ENCODE assay signal across 8 cellular contexts in the genomic region with DNA sequence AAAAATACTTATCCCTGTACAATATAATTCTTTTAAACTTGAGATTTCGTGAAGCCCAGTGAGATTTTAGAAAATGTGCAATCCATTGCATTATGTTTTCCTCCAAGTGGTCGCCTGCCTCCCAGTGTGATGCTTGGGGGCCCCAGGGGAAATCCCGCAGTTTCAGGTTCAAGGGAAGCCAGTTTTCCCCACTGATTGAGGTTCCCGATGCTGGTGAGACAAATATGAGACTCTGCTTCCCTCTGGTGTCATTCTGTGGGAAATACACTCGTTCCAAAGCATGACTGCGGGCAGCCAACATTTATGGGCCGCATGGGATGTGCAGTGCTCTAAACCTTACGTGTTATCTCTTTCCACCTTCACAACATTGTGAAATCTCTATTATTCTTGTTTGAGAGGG.
DNase-seq lines count a peak whose midpoint lies in the region; ATAC-seq, FAIRE-seq and TF ChIP-seq lines count a peak whose summit lies in the region.

No MANE protein-coding gene starts in this region.

- no peak overlapping the region for H3K9ac ChIP-seq in SK-N-SH
- no peak overlapping the region for H3K9ac ChIP-seq in K562 (ENCODE audit: insufficient read depth in 1 of 2, low read depth in 2 of 2, low read length in 2 of 2)

- ATAC-seq in K562 = peak; percentile 68

- H3K4me2 ChIP-seq in SK-N-SH = no peak overlapping the region
- H3K4me2 ChIP-seq in K562 (ENCODE audit: insufficient read depth, low read length) = no peak overlapping the region

- no peaks in the 10 kb centered on the region for H3K4me1 ChIP-seq in SK-N-SH (ENCODE audit: control insufficient read depth in 1 of 2, insufficient read depth in 2 of 2, low read depth in 1 of 2, low read length in 1 of 2)
- peaks cover 0 to 3% of the 10 kb centered on the region in 2 experiments; a peak in 2 of 5 replicates for H3K4me1 ChIP-seq in K562 (replicated peaks in 1 of 2; ENCODE audit: control insufficient read depth in 2 of 2, insufficient read depth in 2 of 2, low read length in 2 of 2)

- no peaks in the 10 kb centered on the region for H3K9me2 ChIP-seq in SK-N-SH

- in situ Hi-C loops in K562 (cut with MboI) = loop anchor here (10.0 kb wide), 1 partner anchor 302 kb away; no protein-coding TSS in a partner anchor

- H3K79me2 ChIP-seq in SK-N-SH (ENCODE audit: insufficient read depth) (no peaks in the 10 kb centered on the region), K562 (ENCODE audit: control insufficient read depth, insufficient read depth, low read length) (peaks cover 2% of the 10 kb centered on the region; the same call in 1 of the 3 replicates)

- peak; percentile 32 for DNase-seq in DMS79 treated with DMSO at 0.1 percent for 48 hours (lab: John Stamatoyannopoulos, UW)
- DNase-seq in HTR-8/SVneo (ENCODE audit: insufficient read length, low spot score) = peak; percentile 61
- peak; percentile 79 for DNase-seq in SK-N-SH
- peak; percentile 37 to 57 (median 41) for DNase-seq in K562 (ENCODE audit: extremely low read depth in 1 of 4, low spot score in 3 of 4)
- DNase-seq in iPS-NIHi7 (ENCODE audit: extremely low spot score) = peak; percentile 84
- peak; percentile 23 to 47 for DNase-seq in stimulated activated CD4-positive, alpha-beta T cell treated with anti-CD3 and anti-CD28 coated beads, Interleukin-2, amount 100 ng/mL, for 24 hours
- DNase-seq in NK-92 (lab: John Stamatoyannopoulos, UW; ENCODE audit: unreplicated experiment) = no peak
- no peak for DNase-seq in NCI-H187 treated with DMSO at 0.1 percent for 48 hours (lab: John Stamatoyannopoulos, UW)

- H3K9me3 ChIP-seq in SK-N-SH (no peaks in the 10 kb centered on the region), K562 (replicated peaks; ENCODE audit: control insufficient read depth, insufficient read depth, low read depth, low read length) (no peaks in the 10 kb centered on the region)

- intact Hi-C loops in K562 (cut with micrococcal nuclease) = loop anchor here (1.0 to 2.0 kb wide), 2 partner anchors 235 to 294 kb away; no protein-coding TSS in a partner anchor

- peak; percentile 94 for TF ChIP-seq RAD21 in SK-N-SH (IDR thresholded peaks at IDR 0.05; ENCODE audit: low read length)
- peak; percentile 62 to 75 for TF ChIP-seq RAD21 in K562 (CRISPR knock-in tag; conservative IDR thresholded peaks at IDR 0.05 in 1 of 2, IDR thresholded peaks at IDR 0.05 in 1 of 2)

- H3K4me3 ChIP-seq in SK-N-SH (ENCODE audit: low read depth in 2 of 2, low read length in 1 of 2) (no peak overlapping the region; a peak in 1 of 4 replicates), K562 (no peak overlapping the region)

- no TSS peak for BruUV-seq in K562 (replicated peaks; lab: Mats Ljungman, UMichigan)

- WGBS in SK-N-SH (ENCODE audit: low lambda C conversion rate) = 5% methylated on average over 8 of the region's 8 CpGs
- 67% methylated on average over 8 of the region's 8 CpGs for WGBS in K562 (ENCODE audit: insufficient coverage, low coverage, missing lambda C conversion rate)

- TF ChIP-seq EP300 in SK-N-SH (IDR thresholded peaks at IDR 0.05; ENCODE audit: borderline replicate concordance in 1 of 2, low read depth in 1 of 2, low read length in 1 of 2) (no peak), K562 (IDR thresholded peaks at IDR 0.05; ENCODE audit: low read length) (no peak)

- CTCF ChIA-PET in SK-N-SH (lab: Yijun Ruan, JAX) (interaction anchor here (0.6 to 3.1 kb wide), 40 partner anchors 9 to 645 kb away, joined by 3 to 36 read pairs (median 4); a partner anchor contains a TSS), K562 (lab: Yijun Ruan, JAX; ENCODE audit: low intra/inter-chr PET ratio) (interaction anchor here (0.6 to 2.2 kb wide), 6 partner anchors 236 to 1179 kb away, joined by 3 to 20 read pairs (median 4); no protein-coding TSS in a partner anchor)

- TF ChIP-seq POLR2A in K562 (conservative IDR thresholded peaks at IDR 0.05) = no peak

- FAIRE-seq in HTR-8/SVneo (lab: Jason Lieb, UNC) (no peak), K562 (lab: Jason Lieb, UNC) (peak; percentile 82)

- TF ChIP-seq CTCF in SK-N-SH (IDR thresholded peaks at IDR 0.05) (peak; percentile 66), K562 (IDR thresholded peaks at IDR 0.05 in 2 of 3, conservative IDR thresholded peaks at IDR 0.05 in 1 of 3; ENCODE audit: insufficient read depth in 2 of 3, low read depth in 1 of 3, low read length in 3 of 3) (peak; percentile 52 to 63 (median 58))

- H3F3A ChIP-seq in SK-N-SH (replicated peaks; ENCODE audit: insufficient read depth) = no peaks in the 10 kb centered on the region

- H2AFZ ChIP-seq in SK-N-SH (ENCODE audit: low read depth) (no peak overlapping the region), K562 (ENCODE audit: low read depth, low read length) (no peak overlapping the region)

- H3K27ac ChIP-seq in SK-N-SH (ENCODE audit: low read depth in 2 of 2, low read length in 1 of 2) = no peak overlapping the region
- H3K27ac ChIP-seq in K562 (ENCODE audit: extremely low read depth, low read depth, low read length) = no peak overlapping the region

- H3K36me3 ChIP-seq in SK-N-SH (replicated peaks in 1 of 2; ENCODE audit: control insufficient read depth in 1 of 2, insufficient read depth in 2 of 2, low read length in 1 of 2) (no peaks in the 10 kb centered on the region), K562 (ENCODE audit: control insufficient read depth, insufficient read depth, low read length) (peaks cover 93% of the 10 kb centered on the region)

- no peaks in the 10 kb centered on the region for H3K27me3 ChIP-seq in SK-N-SH (ENCODE audit: insufficient read depth)
- no peaks in the 10 kb centered on the region; a peak in 1 of 5 replicates for H3K27me3 ChIP-seq in K562 (ENCODE audit: control insufficient read depth in 2 of 2, insufficient read depth in 2 of 2, low read length in 2 of 2)

- H4K20me1 ChIP-seq in SK-N-SH (ENCODE audit: insufficient read depth) (no peaks in the 10 kb centered on the region), K562 (replicated peaks; ENCODE audit: control insufficient read depth, insufficient read depth, low read length) (no peaks in the 10 kb centered on the region; the same call in 1 of the 2 replicates)

- POLR2A ChIA-PET in SK-N-SH (lab: Yijun Ruan, JAX) (no interaction called here), K562 (lab: Yijun Ruan, JAX) (interaction anchor here (0.5 to 1.2 kb wide), 2 partner anchors 342 to 494 kb away, joined by 3 to 5 read pairs; no protein-coding TSS in a partner anchor)

- H3K9me1 ChIP-seq in K562 (ENCODE audit: control insufficient read depth, insufficient read depth, low read length) = peaks cover 2% of the 10 kb centered on the region

TF ChIP-seq in SK-N-SH, 30 proteins besides CTCF, POLR2A, EP300 and RAD21:
- TF ChIP-seq SMC3 (IDR thresholded peaks at IDR 0.05; ENCODE audit: low read depth, low read length) = peak; percentile 82
- no peak for TF ChIP-seq RFX5 (IDR thresholded peaks at IDR 0.05; ENCODE audit: low read length)

TF ChIP-seq in K562, 482 proteins besides CTCF, POLR2A, EP300 and RAD21:
- TF ChIP-seq STAG1 (CRISPR knock-in tag; IDR thresholded peaks at IDR 0.05; ENCODE audit: borderline replicate concordance) (peak; percentile 87), SMC3 (conservative IDR thresholded peaks at IDR 0.05; ENCODE audit: insufficient read depth, low read depth, low read length) (peak; percentile 67), ZNF140 (CRISPR knock-in tag; IDR thresholded peaks at IDR 0.05) (no peak)
- TF ChIP-seq, protein P1, sequence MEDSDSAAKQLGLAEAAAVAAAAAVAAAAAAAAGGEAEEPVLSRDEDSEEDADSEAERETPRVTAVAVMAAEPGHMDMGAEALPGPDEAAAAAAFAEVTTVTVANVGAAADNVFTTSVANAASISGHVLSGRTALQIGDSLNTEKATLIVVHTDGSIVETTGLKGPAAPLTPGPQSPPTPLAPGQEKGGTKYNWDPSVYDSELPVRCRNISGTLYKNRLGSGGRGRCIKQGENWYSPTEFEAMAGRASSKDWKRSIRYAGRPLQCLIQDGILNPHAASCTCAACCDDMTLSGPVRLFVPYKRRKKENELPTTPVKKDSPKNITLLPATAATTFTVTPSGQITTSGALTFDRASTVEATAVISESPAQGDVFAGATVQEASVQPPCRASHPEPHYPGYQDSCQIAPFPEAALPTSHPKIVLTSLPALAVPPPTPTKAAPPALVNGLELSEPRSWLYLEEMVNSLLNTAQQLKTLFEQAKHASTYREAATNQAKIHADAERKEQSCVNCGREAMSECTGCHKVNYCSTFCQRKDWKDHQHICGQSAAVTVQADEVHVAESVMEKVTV (CRISPR knock-in tag; IDR thresholded peaks at IDR 0.05) = 0 out of 2 replicates have a peak, but pooled peaks have one; percentile 21
TF ChIP-seq in K562: peak in this region for 3.

Comparison
In these comparisons a context has a peak if more than half of its experiments do, and no peak if none do; other contexts are left out.
1. DNase-seq: peak in DMS79 treated with DMSO at 0.1 percent for 48 hours (single experiment), HTR-8/SVneo (single experiment), SK-N-SH (single experiment), K562 (4 of 4), iPS-NIHi7 (single experiment) and stimulated activated CD4-positive, alpha-beta T cell treated with anti-CD3 and anti-CD28 coated beads, Interleukin-2, amount 100 ng/mL, for 24 hours (2 of 2); none in NK-92 (single experiment) and NCI-H187 treated with DMSO at 0.1 percent for 48 hours (single experiment).